In genomic region chr4:5471691-5472090, GRCh38 we compare ENCODE assay signal across 31 cellular contexts.
"Had no signal": no experiment of that assay in that cellular context is flagged by ENCODE, and none has a peak within 500 bp of the region (broad histone marks: within the 10 kb centered on the region; RNA-seq: fewer than 3 reads in every experiment).

No MANE protein-coding gene starts in this region.

- DNase-seq: activated CD4-positive, alpha-beta T cell treated with anti-CD3 and anti-CD28 coated beads for 1 hour; activated CD4-positive, alpha-beta T cell treated with anti-CD3 and anti-CD28 coated beads, Interleukin-2, amount 10 ng/mL, durations not matched to agents 24 days and 14 days; activated CD4-positive, alpha-beta T cell treated with anti-CD3 and anti-CD28 coated beads, Interleukin-2, amount 50 U/mL, for 4 hours; activated CD4-positive, CD25-positive, alpha-beta regulatory T cell; activated CD8-positive, alpha-beta memory T cell treated with anti-CD3 and anti-CD28 coated beads, Interleukin-2, amount 50 U/mL, for 4 hours; activated gamma-delta T cell treated with Interleukin-2 at 50 U/mL for 16 hours; activated naive CD4-positive, alpha-beta T cell treated with anti-CD3 and anti-CD28 coated beads for 36 hours; activated T-cell treated with anti-CD3 and anti-CD28 coated beads for 4 hours; activated T-cell treated with anti-CD3 and anti-CD28 coated beads, Interleukin-2, amount 50 U/mL, for 4 hours; adrenal gland; body of pancreas; KBM-7; MM.1S; MV-4-11; NCI-H1092 treated with DMSO at 0.1 percent for 48 hours; NCI-H1417; NCI-H146; NCI-H1930; NCI-H2081 treated with DMSO at 0.1 percent for 48 hours; NCI-H345; NCI-H524 treated with DMSO at 0.1 percent for 48 hours; RPMI8226; SIG-M5 had no signal

- H3K36me3 Mint-ChIP-seq: activated naive CD4-positive, alpha-beta T cell treated with anti-CD3 and anti-CD28 coated beads, Interleukin-2, amount 50 U/mL, for 72 hours had no signal

- H3K9me3 ChIP-seq: adrenal gland, body of pancreas, breast epithelium had no signal

- H3K4me1 ChIP-seq: adrenal gland, body of pancreas, breast epithelium had no signal

- ATAC-seq: activated naive CD4-positive, alpha-beta T cell treated with anti-CD3 and anti-CD28 coated beads, Interleukin-2, amount 50 U/mL, for 72 hours; activated T-cell treated with anti-CD3 and anti-CD28 coated beads, Interleukin-2, amount 50 U/mL, for 4 hours; body of pancreas; Panc1; Right ventricle myocardium inferior had no signal

- H3K36me3 ChIP-seq: adrenal gland, breast epithelium, WERI-Rb-1 had no signal

- H3K4me1 Mint-ChIP-seq: activated CD4-positive, alpha-beta T cell treated with anti-CD3 and anti-CD28 coated beads, Interleukin-2, amount 10 ng/mL, durations not matched to agents 24 days and 14 days had no signal

- FAIRE-seq: astrocyte had no signal

- H3K27ac ChIP-seq: adrenal gland, body of pancreas, breast epithelium, WERI-Rb-1 had no signal

- H3K9me3 Mint-ChIP-seq: activated CD4-positive, alpha-beta T cell treated with anti-CD3 and anti-CD28 coated beads, Interleukin-2, amount 10 ng/mL, durations not matched to agents 24 days and 14 days; activated naive CD4-positive, alpha-beta T cell treated with anti-CD3 and anti-CD28 coated beads, Interleukin-2, amount 50 U/mL, for 72 hours; activated T-cell treated with anti-CD3 and anti-CD28 coated beads, Interleukin-2, amount 50 U/mL, for 4 hours; activated T-helper 1 cell treated with anti-CD3 and anti-CD28 coated beads, Interleukin-12 subunit alpha, Interleukin-12 subunit beta, Interleukin-2, Interleukin-4 antibody, amounts not matched to agents 30 ng/mL and 10 ng/mL and 1 ng/mL, durations not matched to agents 14 hours and 24 hours and 36 hours had no signal

- H3K4me3 ChIP-seq: adrenal gland, body of pancreas, breast epithelium had no signal

- H3K27me3 ChIP-seq: adrenal gland, body of pancreas, breast epithelium had no signal

- H3K27me3 Mint-ChIP-seq: activated CD4-positive, alpha-beta T cell treated with anti-CD3 and anti-CD28 coated beads, Interleukin-2, amount 10 ng/mL, durations not matched to agents 24 days and 14 days had no signal

- H3K4me3 Mint-ChIP-seq: activated CD4-positive, alpha-beta T cell treated with anti-CD3 and anti-CD28 coated beads, Interleukin-2, amount 10 ng/mL, durations not matched to agents 24 days and 14 days; activated naive CD4-positive, alpha-beta T cell treated with anti-CD3 and anti-CD28 coated beads for 36 hours; activated T-cell treated with anti-CD3 and anti-CD28 coated beads, Interleukin-2, amount 50 U/mL, for 4 hours; activated T-helper 1 cell treated with anti-CD3 and anti-CD28 coated beads, Interleukin-12 subunit alpha, Interleukin-12 subunit beta, Interleukin-2, Interleukin-4 antibody, amounts not matched to agents 30 ng/mL and 10 ng/mL and 1 ng/mL, durations not matched to agents 14 hours and 24 hours and 36 hours; T-helper 1 cell treated with Interleukin-12 subunit alpha and Interleukin-12 subunit beta and Interleukin-4 antibody, amounts not matched to agents 30 μg/mL and 1 μg/mL, for 36 hours had no signal

- H3K27ac Mint-ChIP-seq: activated CD4-positive, alpha-beta T cell treated with anti-CD3 and anti-CD28 coated beads, Interleukin-2, amount 10 ng/mL, durations not matched to agents 24 days and 14 days; activated naive CD4-positive, alpha-beta T cell treated with anti-CD3 and anti-CD28 coated beads for 36 hours; activated naive CD4-positive, alpha-beta T cell treated with anti-CD3 and anti-CD28 coated beads, Interleukin-2, amount 50 U/mL, for 72 hours; activated T-helper 1 cell treated with anti-CD3 and anti-CD28 coated beads, Interleukin-12 subunit alpha, Interleukin-12 subunit beta, Interleukin-2, Interleukin-4 antibody, amounts not matched to agents 30 ng/mL and 10 ng/mL and 1 ng/mL, durations not matched to agents 14 hours and 24 hours and 36 hours; T-helper 1 cell treated with Interleukin-12 subunit alpha and Interleukin-12 subunit beta and Interleukin-4 antibody, amounts not matched to agents 30 μg/mL and 1 μg/mL, for 36 hours had no signal
